ENCODE assay signal across 8 cellular contexts in the genomic region with DNA sequence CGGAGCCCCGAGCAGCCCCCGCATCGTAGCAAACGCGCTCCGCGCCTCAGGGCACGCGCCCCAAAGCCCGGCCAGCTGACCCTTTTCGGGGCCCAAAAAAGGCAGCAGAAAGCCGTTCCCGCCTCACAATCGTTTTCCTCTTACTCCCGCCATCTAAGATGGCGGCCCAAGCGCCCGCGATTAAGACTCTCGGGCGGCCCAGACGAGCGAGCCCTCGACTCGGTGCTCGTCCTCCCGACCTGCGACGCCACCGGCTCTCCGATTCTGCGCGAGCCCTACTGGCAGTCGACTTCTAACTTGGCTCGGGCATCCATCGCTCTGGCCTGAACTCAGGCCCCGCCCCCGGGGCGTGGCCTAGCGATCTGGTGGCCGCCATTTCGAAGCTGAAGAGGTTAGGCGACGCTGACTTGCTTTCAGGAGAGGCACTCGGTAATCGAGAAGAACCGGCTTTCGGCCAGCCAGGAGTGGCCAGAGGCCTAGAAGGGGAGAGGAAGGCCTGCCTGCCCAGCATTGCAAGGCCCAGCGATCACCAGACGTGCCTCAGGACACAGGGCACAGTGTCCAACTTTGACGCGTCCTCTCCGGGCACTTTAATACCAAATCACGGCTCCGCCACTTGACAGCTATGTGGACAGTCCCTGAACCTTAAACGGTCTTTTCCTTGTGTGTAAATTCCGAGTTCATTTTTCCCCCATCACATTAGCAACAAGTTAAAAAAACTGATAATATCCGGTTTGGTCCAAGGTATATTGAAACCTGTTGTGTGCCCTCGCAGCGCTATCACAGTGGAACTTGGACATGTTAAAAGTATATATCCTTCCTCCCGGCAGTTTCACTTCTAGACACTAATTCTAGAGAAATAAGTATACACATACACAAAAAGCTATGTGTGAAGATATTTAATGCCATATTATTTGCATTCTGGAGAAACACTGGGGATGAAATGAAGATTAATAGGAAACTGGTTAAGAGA. TPM values are rescaled to one million over a fixed set of nuclear protein-coding genes. Genes with fewer than 3 reads are reported as not detected.
A peak's percentile ranks its signal among the peaks of the same experiment; 100 is the strongest.
DNase-seq lines count a peak whose midpoint lies in the region; TF ChIP-seq lines count a peak whose summit lies in the region.

A gene (minus strand): TSS at position 182 of the 973 bp plus-strand sequence. CDS start 45,396 bp downstream, outside the sequence.

- H3K36me3 ChIP-seq in neuronal stem cell (replicated peaks in 1 of 2; ENCODE audit: control insufficient read depth in 2 of 2, insufficient read depth in 2 of 2, low read length in 2 of 2), result peaks cover 0 to 6% of the 10 kb centered on the region in 2 donors

- peak within 1 kb of the TSS; percentile 80 for H3K4me2 ChIP-seq in neuronal stem cell (ENCODE audit: insufficient read depth, low read length, poor library complexity, severe bottlenecking)

- H3K27ac ChIP-seq in neuronal stem cell (replicated peaks; ENCODE audit: low read length), result peak within 1 kb of the TSS; percentile 98

- peak within 1 kb of the TSS; percentile 92 for H4K8ac ChIP-seq in neuronal stem cell (ENCODE audit: low read depth, low read length)

- H3K9me3 ChIP-seq in neuronal stem cell (replicated peaks in 1 of 2; ENCODE audit: control insufficient read depth in 2 of 2, insufficient read depth in 1 of 2, low read depth in 1 of 2, low read length in 2 of 2), result no peaks in the 10 kb centered on the region

- H3K23ac ChIP-seq in neuronal stem cell (ENCODE audit: low read depth, low read length, poor library complexity), result peak within 1 kb of the TSS; percentile 99

- H3K9ac ChIP-seq in neuronal stem cell (ENCODE audit: low read depth, low read length, poor library complexity), result peak within 1 kb of the TSS; percentile 98

- H2BK15ac ChIP-seq in neuronal stem cell (ENCODE audit: low read length), result peak within 1 kb of the TSS; percentile 91

- no peaks in the 10 kb centered on the region for H3K4me1 ChIP-seq in neuronal stem cell (ENCODE audit: control insufficient read depth in 2 of 2, insufficient read depth in 1 of 2, low read depth in 1 of 2, low read length in 2 of 2)

- H3K4ac ChIP-seq in neuronal stem cell (ENCODE audit: low read length), result peak within 1 kb of the TSS; percentile 99

- no CpG with 5 or more reads among the region's 62 CpGs for WGBS in neuronal stem cell (ENCODE audit: extremely low coverage in 2 of 2, insufficient read length in 2 of 2, insufficient replicate concordance in 1 of 2), 2 donors

- peak within 1 kb of the TSS; percentile 99 for H3K14ac ChIP-seq in neuronal stem cell (ENCODE audit: low read length)

- H2AK5ac ChIP-seq in neuronal stem cell (ENCODE audit: low read depth, low read length), result peak within 1 kb of the TSS; percentile 100

- H3K27me3 ChIP-seq in neuronal stem cell (ENCODE audit: control insufficient read depth in 3 of 3, insufficient read depth in 3 of 3, low read depth in 1 of 3, low read length in 3 of 3), result no peaks in the 10 kb centered on the region

- in situ Hi-C loops in SK-MEL-5 (cut with HindIII; ENCODE audit: low pct_unique_long_range_greater_than_20kb, low sequenced_read_pairs), result no loop called here

- H2BK5ac ChIP-seq in neuronal stem cell (ENCODE audit: low read length), result peak within 1 kb of the TSS; percentile 100

- POLR2A ChIA-PET in HEK293T (lab: Yijun Ruan, JAX), result interaction anchor here (0.7 to 2.3 kb wide), 14 partner anchors 8 to 177 kb away, joined by 3 to 10 read pairs (median 4); a partner anchor contains a TSS

- H3K79me1 ChIP-seq in neuronal stem cell (ENCODE audit: low read depth, low read length), result peaks cover 5% of the 10 kb centered on the region

- peak within 1 kb of the TSS; percentile 100 for H3K18ac ChIP-seq in neuronal stem cell (ENCODE audit: low read length)

- TF ChIP-seq CTCF in subcutaneous adipose tissue (IDR thresholded peaks at IDR 0.05; ENCODE audit: low read depth), result no peak

- peak; percentile 88 for DNase-seq in GF-D8 (lab: John Stamatoyannopoulos, UW)
- peak; percentile 97 for DNase-seq in HEK293T (ENCODE audit: extremely low spot score)
- DNase-seq in MV-4-11 (lab: John Stamatoyannopoulos, UW), result peak; percentile 97
- peak; percentile 97 for DNase-seq in SK-MEL-5 (ENCODE audit: low read depth, low spot score)
- DNase-seq in activated naive CD4-positive, alpha-beta T cell treated with Interleukin-2 at 50 U/mL for 16 hours, result peak; percentile 97
- DNase-seq in foreskin melanocyte, result peak; percentile 95
- DNase-seq in neuronal stem cell (ENCODE audit: low spot score), result peak; percentile 97

- peak within 1 kb of the TSS; percentile 100 for H3K4me3 ChIP-seq in neuronal stem cell (ENCODE audit: low read length in 2 of 2)

- peak within 1 kb of the TSS; percentile 94 for H4K91ac ChIP-seq in neuronal stem cell (ENCODE audit: low read depth, low read length, poor library complexity)

- H2BK120ac ChIP-seq in neuronal stem cell (ENCODE audit: low read depth, low read length), result peak within 1 kb of the TSS; percentile 96

- H2AFZ ChIP-seq in neuronal stem cell (ENCODE audit: low read length), result peak within 1 kb of the TSS; percentile 91

- H2BK12ac ChIP-seq in neuronal stem cell (ENCODE audit: low read length), result no peak within 1 kb of the TSS

- CTCF ChIA-PET in HEK293T (lab: Yijun Ruan, JAX), result no interaction called here

TF ChIP-seq in HEK293T, 16 proteins besides CTCF, POLR2A, EP300 and RAD21:
- TF ChIP-seq ZNF384 (IDR thresholded peaks at IDR 0.05) (no peak), LEF1 (IDR thresholded peaks at IDR 0.05; ENCODE audit: borderline replicate concordance) (no peak), L3MBTL2 (conservative IDR thresholded peaks at IDR 0.05) (peak; percentile 71), ARNT (IDR thresholded peaks at IDR 0.05) (0 out of 2 replicates have a peak, but pooled peaks have one; percentile 19)

RNA-seq across cellular contexts. Expression of the gene that starts here (rescaled TPM):
- total RNA-seq in SK-MEL-5 (2014; rRNA removed; shearing (Covaris generic)), result 61.0 and 61.7 TPM in 2 replicates
- 43.7 and 57.4 TPM in 2 replicates for polyA plus RNA-seq in SK-MEL-5 (2015; cell fraction: cytosol; rRNA removed)
- polyA plus RNA-seq in SK-MEL-5 (2015; cell fraction: nucleus; rRNA removed), result 110 and 121 TPM in 2 replicates
- 74.1 TPM for polyA plus RNA-seq in neuronal stem cell (2013, experiment 1 of 2)
- 73.6 TPM for polyA plus RNA-seq in neuronal stem cell (2013, experiment 2 of 2)
- 100 to 1,000 TPM in 1 of 4 donors, 10 to 100 TPM in 3; 81.1 to 104 (median 91.9) TPM for total RNA-seq in subcutaneous adipose tissue

Comparison
In these comparisons a context has a peak if more than half of its experiments do, and no peak if none do; other contexts are left out.
1. Peak in every context shown above with its lines: DNase-seq, H3K4me3 ChIP-seq and H3K27ac ChIP-seq.